In genomic region chr15:32373671-32374070, GRCh38 we compare ENCODE assay signal across 8 cellular contexts. TPM values are rescaled to one million over a fixed set of nuclear protein-coding genes. Genes with fewer than 3 reads are reported as not detected.
"Had no signal": no experiment of that assay in that cellular context is flagged by ENCODE, and none has a peak within 500 bp of the region (broad histone marks: within the 10 kb centered on the region; RNA-seq: fewer than 3 reads in every experiment).

No MANE protein-coding gene starts in this region.

RNA-seq across cellular contexts. Expression of gene GOLGA8K, which starts 29.4 kb away (rescaled TPM):
- total RNA-seq: epithelial cell of proximal tubule, fibroblast of villous mesenchyme, hepatocyte, left colon had no signal
- polyA plus RNA-seq: fibroblast of lung, foreskin keratinocyte, hepatocyte, immature natural killer cell, liver had no signal
